In genomic region chr5:139954022-139954421, GRCh38 we compare ENCODE assay signal across 1 cellular context.
TF ChIP-seq lines count a peak whose summit lies in the region.

No MANE protein-coding gene starts in this region.

TF ChIP-seq in HepG2, 621 proteins besides CTCF, POLR2A, EP300 and RAD21 (continued from another document):
- TF ChIP-seq NONO (IDR thresholded peaks at IDR 0.05) (no peak), NONO (CRISPR knock-in tag; conservative IDR thresholded peaks at IDR 0.05) (no peak), SNAI1 (CRISPR knock-in tag; IDR thresholded peaks at IDR 0.05; ENCODE audit: borderline replicate concordance) (no peak), SIN3B (IDR thresholded peaks at IDR 0.05; ENCODE audit: low read length) (no peak), NCOA2 (CRISPR knock-in tag; IDR thresholded peaks at IDR 0.05) (no peak), GLI4 (CRISPR knock-in tag; IDR thresholded peaks at IDR 0.05; ENCODE audit: borderline replicate concordance) (no peak), BRF2 (CRISPR knock-in tag; IDR thresholded peaks at IDR 0.05) (no peak), ZBTB40 (IDR thresholded peaks at IDR 0.05) (no peak), ZBTB40 (CRISPR knock-in tag; IDR thresholded peaks at IDR 0.05) (no peak), NFYC (CRISPR knock-in tag; IDR thresholded peaks at IDR 0.05) (no peak)
- TF ChIP-seq, protein P1, sequence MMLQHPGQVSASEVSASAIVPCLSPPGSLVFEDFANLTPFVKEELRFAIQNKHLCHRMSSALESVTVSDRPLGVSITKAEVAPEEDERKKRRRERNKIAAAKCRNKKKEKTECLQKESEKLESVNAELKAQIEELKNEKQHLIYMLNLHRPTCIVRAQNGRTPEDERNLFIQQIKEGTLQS (CRISPR knock-in tag; IDR thresholded peaks at IDR 0.05): no peak
